In the genomic region with DNA sequence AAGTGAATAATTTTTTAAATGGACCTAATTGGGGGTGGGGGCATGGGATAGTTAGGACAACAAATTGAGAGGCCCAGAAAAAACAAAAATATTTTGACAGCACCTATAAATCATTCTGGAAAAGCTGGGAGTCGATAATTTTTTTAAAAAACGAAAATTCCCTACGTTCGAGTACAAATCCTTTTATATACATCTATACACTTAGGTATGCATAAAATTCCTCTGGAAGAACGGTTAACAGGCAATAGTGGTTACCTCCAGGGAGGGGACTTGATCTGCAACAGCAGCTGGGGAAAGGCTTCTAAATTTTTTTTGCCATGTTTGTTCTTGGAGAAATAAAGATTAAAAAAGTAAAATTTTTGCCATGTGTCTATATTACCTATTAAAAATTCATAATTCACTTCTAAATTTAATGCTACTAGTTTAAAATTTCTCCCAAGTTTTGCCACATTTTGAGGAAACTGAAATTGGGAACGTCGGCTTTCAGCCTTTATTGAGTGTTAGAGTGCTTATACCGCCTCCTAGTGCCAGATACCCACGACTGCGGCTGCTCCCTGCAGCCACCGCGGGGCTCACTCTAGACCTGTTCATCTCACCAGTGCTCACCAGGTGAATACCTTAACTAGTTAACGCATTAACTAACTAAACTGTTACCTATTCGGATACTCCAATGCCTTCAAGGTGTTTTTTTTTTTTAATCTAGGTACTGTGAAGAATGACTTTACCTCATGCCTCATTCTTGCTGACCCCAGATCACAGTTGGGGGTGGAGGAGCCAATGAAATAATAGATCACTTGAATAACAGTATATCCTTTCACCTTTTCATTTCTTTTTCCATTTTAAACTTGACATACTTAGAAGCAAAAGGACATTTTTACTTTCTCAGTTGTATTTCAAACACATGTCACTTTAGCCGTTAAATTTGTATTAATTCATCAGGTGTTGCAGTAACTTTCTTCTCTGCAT, we compare ENCODE assay signal across 8 cellular contexts.
A peak's percentile ranks its signal among the peaks of the same experiment; 100 is the strongest.
DNase-seq lines count a peak whose midpoint lies in the region; ATAC-seq and TF ChIP-seq lines count a peak whose summit lies in the region.

No MANE protein-coding gene starts in this region.

- H3K4me3 Mint-ChIP-seq in stimulated activated naive CD8-positive, alpha-beta T cell treated with anti-CD3 and anti-CD28 coated beads, Interleukin-15, amount 100 ng/mL, for 72 hours, result no peak overlapping the region

- DNase-seq in activated gamma-delta T cell treated with Interleukin-2 at 50 U/mL for 16 hours (peak; percentile 14), activated gamma-delta T cell (lab: John Stamatoyannopoulos, UW) (no peak), foreskin fibroblast (no peak)
- DNase-seq in stimulated activated naive CD8-positive, alpha-beta T cell treated with anti-CD3 and anti-CD28 coated beads, Interleukin-15, amount 100 ng/mL, for 72 hours, result peak in 1 of 2 donors; percentile 15

- peaks cover 10% of the 10 kb centered on the region for H3K4me1 Mint-ChIP-seq in stimulated activated naive CD8-positive, alpha-beta T cell treated with anti-CD3 and anti-CD28 coated beads, Interleukin-15, amount 100 ng/mL, for 72 hours

- H3K9me3 Mint-ChIP-seq in stimulated activated naive CD8-positive, alpha-beta T cell treated with anti-CD3 and anti-CD28 coated beads, Interleukin-15, amount 100 ng/mL, for 72 hours, result no peaks in the 10 kb centered on the region

- TF ChIP-seq CTCF in VCaP (conservative IDR thresholded peaks at IDR 0.05), result peak; percentile 65
- peak; percentile 6 for TF ChIP-seq CTCF in foreskin fibroblast (IDR thresholded peaks at IDR 0.05; ENCODE audit: low read depth, low read length)

- peak overlapping the region; percentile 69 for H3K27ac ChIP-seq in VCaP

- peaks cover 76% of the 10 kb centered on the region for H3K27me3 Mint-ChIP-seq in stimulated activated naive CD8-positive, alpha-beta T cell treated with anti-CD3 and anti-CD28 coated beads, Interleukin-15, amount 100 ng/mL, for 72 hours

- ATAC-seq in stimulated activated naive CD8-positive, alpha-beta T cell treated with anti-CD3 and anti-CD28 coated beads, Interleukin-15, amount 100 ng/mL, for 72 hours, result peak; percentile 57
- ATAC-seq in GM18519 (IDR thresholded peaks at IDR 0.05; ENCODE audit: low FRiP score, unreplicated experiment) (no peak), HG03469 (IDR thresholded peaks at IDR 0.05; ENCODE audit: unreplicated experiment) (no peak), HG02884 (IDR thresholded peaks at IDR 0.05; ENCODE audit: unreplicated experiment) (no peak)

- H3K4me3 ChIP-seq in foreskin fibroblast (ENCODE audit: low read depth in 1 of 2, low read length in 2 of 2), result no peak overlapping the region

- no peak overlapping the region for H3K27ac Mint-ChIP-seq in stimulated activated naive CD8-positive, alpha-beta T cell treated with anti-CD3 and anti-CD28 coated beads, Interleukin-15, amount 100 ng/mL, for 72 hours
